In genomic region chr11:65540290-65541092, GRCh38 we compare ENCODE assay signal across 8 cellular contexts. TPM values are rescaled to one million over a fixed set of nuclear protein-coding genes. Genes with fewer than 3 reads are reported as not detected.
DNase-seq lines count a peak whose midpoint lies in the region; ATAC-seq, FAIRE-seq and TF ChIP-seq lines count a peak whose summit lies in the region.

No MANE protein-coding gene starts in this region.

- ATAC-seq in HG02798 (IDR thresholded peaks at IDR 0.05; ENCODE audit: poor library complexity, unreplicated experiment), result peak; percentile 76
- ATAC-seq in WTC11, result peak; percentile 83

- no peaks in the 10 kb centered on the region for H3K27me3 ChIP-seq in bronchial epithelial cell (ENCODE audit: control insufficient read depth, insufficient read depth, low read length)

- H3K36me3 Mint-ChIP-seq in WTC11, result no peaks in the 10 kb centered on the region

- peak overlapping the region; percentile 68 for H3K4me3 Mint-ChIP-seq in WTC11

- H3K4me3 ChIP-seq in bronchial epithelial cell (ENCODE audit: low read depth, low read length), result peak overlapping the region; percentile 65

- no peak overlapping the region for H3K27ac Mint-ChIP-seq in WTC11

- FAIRE-seq in bronchial epithelial cell (lab: Jason Lieb, UNC), result no peak

- CTCF ChIA-PET in WTC11 (lab: Charles Lee), result interaction anchor here (0.6 to 10.3 kb wide), 67 partner anchors 9 to 910 kb away, joined by 3 to 271 read pairs (median 4); partner anchors contain the start of genes CDC42EP2, DPF2, EHBP1L1 and FAM89B

- POLR2A ChIA-PET in WTC11 (lab: Charles Lee), result interaction anchor here (0.6 to 2.1 kb wide), 16 partner anchors 12 to 1261 kb away, joined by 3 to 10 read pairs (median 4); partner anchors contain the start of genes FAM89B, MALAT1, PCNX3 and SCYL1

- DNase-seq in NCI-H187 (lab: John Stamatoyannopoulos, UW) (peak; percentile 83 to 84), NCI-H187 treated with DMSO at 0.1 percent for 48 hours (lab: John Stamatoyannopoulos, UW) (no peak), NCI-H1930 (lab: John Stamatoyannopoulos, UW) (peak; percentile 67 to 70), WTC11 (ENCODE audit: low spot score) (peak; percentile 93), bronchial epithelial cell (ENCODE audit: low read depth) (peak; percentile 66), iris pigment epithelial cell (ENCODE audit: low read depth) (peak; percentile 87)
- DNase-seq in stimulated activated CD4-positive, alpha-beta T cell treated with anti-CD3 and anti-CD28 coated beads, Interleukin-12 subunit alpha, Interleukin-12 subunit beta, amount 100 ng/mL, for 48 hours (ENCODE audit: low read depth in 2 of 3, low spot score in 1 of 3), result peak; percentile 84 to 91 (median 85)

- H3K4me1 Mint-ChIP-seq in WTC11, result peaks cover 3% of the 10 kb centered on the region

- H3K9me3 Mint-ChIP-seq in WTC11, result no peaks in the 10 kb centered on the region

- TF ChIP-seq CTCF in WTC11 (IDR thresholded peaks at IDR 0.05) (peak; percentile 92), bronchial epithelial cell (IDR thresholded peaks at IDR 0.05; ENCODE audit: insufficient read depth, low read length, severe bottlenecking) (peak; percentile 88)

- peaks cover 10% of the 10 kb centered on the region for H3K36me3 ChIP-seq in bronchial epithelial cell (ENCODE audit: control insufficient read depth, insufficient read depth, low read length)

- peaks cover 60% of the 10 kb centered on the region for H3K27me3 Mint-ChIP-seq in WTC11 (ENCODE audit: low read depth)

TF ChIP-seq in WTC11, 78 proteins besides CTCF, POLR2A, EP300 and RAD21 (continues in another document):
- TF ChIP-seq ATF1 (CRISPR knock-in tag; IDR thresholded peaks at IDR 0.05) (0 out of 2 replicates have a peak, but pooled peaks have one; percentile 44), CBFB (CRISPR knock-in tag; IDR thresholded peaks at IDR 0.05; ENCODE audit: low read depth) (no peak), USF2 (CRISPR knock-in tag; IDR thresholded peaks at IDR 0.05) (peak; percentile 68), ZNF138 (CRISPR knock-in tag; conservative IDR thresholded peaks at IDR 0.05) (no peak), SMAD4 (CRISPR knock-in tag; IDR thresholded peaks at IDR 0.05) (no peak), ZNF416 (CRISPR knock-in tag; IDR thresholded peaks at IDR 0.05) (peak; percentile 57; the same call in 1 of the 2 replicates), HMGXB4 (CRISPR knock-in tag; IDR thresholded peaks at IDR 0.05) (peak; percentile 77), FOXP1 (CRISPR knock-in tag; IDR thresholded peaks at IDR 0.05; ENCODE audit: borderline replicate concordance) (no peak), ARID4B (CRISPR knock-in tag; IDR thresholded peaks at IDR 0.05; ENCODE audit: borderline replicate concordance) (peak; percentile 12; the same call in 1 of the 2 replicates), ZNF232 (CRISPR knock-in tag; IDR thresholded peaks at IDR 0.05) (no peak; the same call in 1 of the 2 replicates), HMGA2 (CRISPR knock-in tag; IDR thresholded peaks at IDR 0.05) (no peak), AR (CRISPR knock-in tag; IDR thresholded peaks at IDR 0.05) (no peak), NR2C2 (CRISPR knock-in tag; IDR thresholded peaks at IDR 0.05) (0 out of 2 replicates have a peak, but pooled peaks have one; percentile 42), E2F1 (CRISPR knock-in tag; IDR thresholded peaks at IDR 0.05) (0 out of 2 replicates have a peak, but pooled peaks have one; percentile 22), ZNF423 (CRISPR knock-in tag; IDR thresholded peaks at IDR 0.05) (peak; percentile 30; the same call in 1 of the 2 replicates), GRHL2 (CRISPR knock-in tag; IDR thresholded peaks at IDR 0.05; ENCODE audit: insufficient replicate concordance, severe bottlenecking) (no peak)

RNA-seq across cellular contexts. Expression of gene SCYL1, which starts 15.6 kb away (rescaled TPM):
- 69.6 to 76.8 TPM (median 73.0 TPM) in 3 replicates for total RNA-seq in WTC11 (2021)
- 49.5 and 64.5 TPM in 2 replicates for total RNA-seq in bronchial epithelial cell

RNA-seq across cellular contexts. Expression of gene LTBP3, which starts 17.7 kb away (rescaled TPM):
- total RNA-seq in WTC11 (2021), result 15.9 to 23.6 TPM (median 20.7 TPM) in 3 replicates
- 22.5 and 35.0 TPM in 2 replicates for total RNA-seq in bronchial epithelial cell

RNA-seq across cellular contexts. Expression of gene ZNRD2, which starts 29.8 kb away (rescaled TPM):
- total RNA-seq in WTC11 (2021) (54.8 to 70.9 TPM (median 55.7 TPM) in 3 replicates), bronchial epithelial cell (30.3 and 43.4 TPM in 2 replicates)

RNA-seq across cellular contexts. Expression of gene FAM89B, which starts 31.8 kb away (rescaled TPM):
- 13.3 to 17.5 TPM (median 16.7 TPM) in 3 replicates for total RNA-seq in WTC11 (2021)
- 10.6 and 10.8 TPM in 2 replicates for total RNA-seq in bronchial epithelial cell

RNA-seq across cellular contexts. Expression of gene EHBP1L1, which starts 35.4 kb away (rescaled TPM):
- total RNA-seq in WTC11 (2021), result 11.8 to 13.7 TPM (median 12.6 TPM) in 3 replicates
- total RNA-seq in bronchial epithelial cell, result 31.6 and 62.0 TPM in 2 replicates
